ENCODE assay signal across 8 cellular contexts in genomic region chr16:66605177-66605999, GRCh38. TPM values are rescaled to one million over a fixed set of nuclear protein-coding genes. Genes with fewer than 3 reads are reported as not detected.
DNase-seq lines count a peak whose midpoint lies in the region; ATAC-seq, FAIRE-seq and TF ChIP-seq lines count a peak whose summit lies in the region.

No MANE protein-coding gene starts in this region.

- H3K27me3 ChIP-seq in ACC112 (ENCODE audit: insufficient read depth, low read length) (0 out of 2 replicates have a peak, but pooled peaks cover 2% of the 10 kb centered on the region), KMS-11 (ENCODE audit: insufficient read depth, low read depth) (no peaks in the 10 kb centered on the region; the same call in 1 of the 2 replicates), pancreas (no peaks in the 10 kb centered on the region)

- WGBS in pancreas, 2 donors = 28 to 31% methylated on average over 27 to 62 of the region's 62 CpGs

- ATAC-seq in GM19372 (IDR thresholded peaks at IDR 0.05; ENCODE audit: low read depth, unreplicated experiment) (peak; percentile 16), Right ventricle myocardium inferior (peak; percentile 58), pancreas (peak; percentile 12 to 31 (median 28))

- no peak; the same call in 1 of the 2 replicates for TF ChIP-seq CTCF in KMS-11 (conservative IDR thresholded peaks at IDR 0.05; ENCODE audit: low read depth, low read length)
- no peak for TF ChIP-seq CTCF in pancreas (IDR thresholded peaks at IDR 0.05)

- H3K36me3 ChIP-seq in ACC112 (ENCODE audit: insufficient read depth, low read length) (peaks cover 4% of the 10 kb centered on the region; the same call in 1 of the 2 replicates), KMS-11 (ENCODE audit: insufficient read depth) (no peaks in the 10 kb centered on the region), pancreas (no peaks in the 10 kb centered on the region)

- H3K79me2 ChIP-seq in ACC112 (ENCODE audit: control insufficient read depth, insufficient read depth, low read length, unreplicated experiment) = peaks cover 39% of the 10 kb centered on the region
- H3K79me2 ChIP-seq in KMS-11 (ENCODE audit: insufficient read depth, low read depth) = no peaks in the 10 kb centered on the region

- no peaks in the 10 kb centered on the region for H3K9me3 ChIP-seq in pancreas

- H3K27ac ChIP-seq in ACC112 (ENCODE audit: low read depth, low read length) = peak overlapping the region; percentile 38; the same call in 1 of the 2 replicates
- no peak overlapping the region for H3K27ac ChIP-seq in KMS-11
- H3K27ac ChIP-seq in pancreas = peak overlapping the region in 3 of 4 donors; percentile 42 to 66 (median 55)

- H2AFZ ChIP-seq in ACC112 (ENCODE audit: low read length, unreplicated experiment) (peak overlapping the region; percentile 92), KMS-11 (ENCODE audit: low read depth) (peak overlapping the region; percentile 72)

- H3K4me3 ChIP-seq in ACC112 (ENCODE audit: low read depth, low read length) (peak overlapping the region; percentile 94), KMS-11 (IDR thresholded peaks at IDR 0.05; ENCODE audit: insufficient read depth, low read depth, low read length) (no peak overlapping the region), pancreas (peak overlapping the region; percentile 38 to 70 (median 44))

- peak overlapping the region; percentile 30; the same call in 1 of the 2 replicates for H3K9ac ChIP-seq in KMS-11

- H3K4me2 ChIP-seq in KMS-11 = peak overlapping the region; percentile 33; the same call in 1 of the 2 replicates

- intact Hi-C loops in Right ventricle myocardium inferior (cut with DNase I) (loop anchor here (2.0 to 5.0 kb wide), 3 partner anchors 53 to 262 kb away; partner anchors contain the start of gene CKLF), pancreas (cut with DNase I) (loop anchor here in 1 of 3 donors (5.0 kb wide), 1 partner anchor 203 kb away; no protein-coding TSS in a partner anchor)

- DNase-seq in activated effector memory CD4-positive, alpha-beta T cell treated with Interleukin-2 at 50 U/mL for 16 hours = peak; percentile 29
- DNase-seq in Right ventricle myocardium inferior (ENCODE audit: missing footprints) (peak; percentile 88), pancreas (peak in 3 of 6 donors; percentile 51 to 83 (median 71)), NCI-H1930 (lab: John Stamatoyannopoulos, UW) (no peak), COLO829 (ENCODE audit: low spot score) (no peak)

- H3K4me1 ChIP-seq in ACC112 (ENCODE audit: control insufficient read depth, insufficient read depth, low read length, unreplicated experiment) (peaks cover 21% of the 10 kb centered on the region), KMS-11 (ENCODE audit: low read depth, poor library complexity, severe bottlenecking) (peaks cover 23% of the 10 kb centered on the region), pancreas (no peaks in the 10 kb centered on the region)

- no peaks in the 10 kb centered on the region for H4K20me1 ChIP-seq in KMS-11 (ENCODE audit: insufficient read depth)

- FAIRE-seq in pancreas (lab: Jason Lieb, UNC) = no peak

RNA-seq across cellular contexts. Expression of gene CMTM3, which starts 0.9 kb away (rescaled TPM):
- total RNA-seq in Right ventricle myocardium inferior (11.8 TPM), pancreas (10 to 100 TPM in 1 of 6 donors, 1 to 10 TPM in 4, under 1 TPM in 1; 0.79 to 20.8 (median 2.6) TPM)
- 1 to 10 TPM; 4.3 to 4.8 TPM for polyA plus RNA-seq in pancreas

RNA-seq across cellular contexts. Expression of gene CMTM2, which starts 26.1 kb away (rescaled TPM):
- total RNA-seq in Right ventricle myocardium inferior = 0.35 TPM
- total RNA-seq in pancreas = under 1 TPM in 1 of 6 donors, not detected in 5; 0.84 TPM
- under 1 TPM; 0.21 to 0.65 TPM for polyA plus RNA-seq in pancreas

RNA-seq across cellular contexts. Expression of gene CMTM1, which starts 39.1 kb away (rescaled TPM):
- 0.92 TPM for total RNA-seq in Right ventricle myocardium inferior
- total RNA-seq in pancreas = 1 to 10 TPM in 3 of 6 donors, under 1 TPM in 3; 0.65 to 3.9 (median 1.5) TPM
- under 1 TPM; 0.28 to 0.46 TPM for polyA plus RNA-seq in pancreas

RNA-seq across cellular contexts. Expression of gene CKLF, which starts 53.0 kb away (rescaled TPM):
- total RNA-seq in Right ventricle myocardium inferior = 14.7 TPM
- 10 to 100 TPM in 3 of 6 donors, 1 to 10 TPM in 3; 5.9 to 26.1 (median 8.3) TPM for total RNA-seq in pancreas
- polyA plus RNA-seq in pancreas = 10 to 100 TPM; 11.9 to 24.9 TPM

RNA-seq across cellular contexts. Expression of gene TK2, which starts 55.5 kb away (rescaled TPM):
- total RNA-seq in Right ventricle myocardium inferior (18.6 TPM), pancreas (10 to 100 TPM; 16.7 to 22.9 (median 21.6) TPM)
- 10 to 100 TPM; 13.9 to 17.4 TPM for polyA plus RNA-seq in pancreas

Comparison
In these comparisons a context has a peak if more than half of its experiments do, and no peak if none do; other contexts are left out.
1. DNase-seq: peak in activated effector memory CD4-positive, alpha-beta T cell treated with Interleukin-2 at 50 U/mL for 16 hours (single experiment) and Right ventricle myocardium inferior (single experiment); none in NCI-H1930 (0 of 2) and COLO829 (single experiment).
2. Peak in every context shown above with its lines, with median percentiles within 50 percentile points of each other: ATAC-seq.